In the genomic region with DNA sequence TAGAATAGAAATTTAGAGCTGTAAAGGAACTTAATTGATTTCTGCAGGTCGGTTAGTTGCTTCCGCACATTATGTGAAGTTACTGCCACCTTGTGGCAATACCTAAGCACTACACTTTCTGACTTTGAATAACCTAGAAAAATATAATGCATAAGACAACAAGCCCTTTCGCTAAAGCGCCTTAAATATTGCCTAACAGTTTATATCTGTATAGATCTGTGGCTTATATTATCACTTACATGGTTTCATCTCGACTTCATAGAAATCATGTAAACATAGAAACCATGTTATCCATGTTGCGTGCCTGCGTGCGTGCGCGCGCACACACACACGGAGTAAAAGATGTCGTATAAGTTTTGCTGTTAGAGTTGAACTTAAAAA, we compare ENCODE assay signal across 8 cellular contexts. TPM values are rescaled to one million over a fixed set of nuclear protein-coding genes. Genes with fewer than 3 reads are reported as not detected.
DNase-seq lines count a peak whose midpoint lies in the region; ATAC-seq, FAIRE-seq and TF ChIP-seq lines count a peak whose summit lies in the region.

No MANE protein-coding gene starts in this region.

- no peaks in the 10 kb centered on the region for H3K9me3 ChIP-seq in mucosa of descending colon

- no peaks in the 10 kb centered on the region for H3K4me1 ChIP-seq in mucosa of descending colon (ENCODE audit: low read depth)

- FAIRE-seq in TTC549 (lab: Jason Lieb, UNC) (peak; percentile 95), urothelium cell line (lab: Jason Lieb, UNC) (no peak)

- ATAC-seq in GM21528 (IDR thresholded peaks at IDR 0.05; ENCODE audit: low FRiP score, unreplicated experiment) (peak; percentile 63), mucosa of descending colon (peak; percentile 80)

- peak; percentile 78 for DNase-seq in DMS 273 (lab: John Stamatoyannopoulos, UW; ENCODE audit: unreplicated experiment)
- DNase-seq in NCI-H2029 (lab: John Stamatoyannopoulos, UW), result peak; percentile 68
- DNase-seq in epithelial cell of esophagus (ENCODE audit: low read depth), result peak; percentile 68
- DNase-seq in mucosa of descending colon, result peak in 2 of 3 donors; percentile 43 to 72
- peak; percentile 33 for DNase-seq in urothelium cell line (ENCODE audit: low spot score)
- no peak for DNase-seq in HPDE6-E6E7 (ENCODE audit: extremely low spot score)

- intact Hi-C loops in mucosa of descending colon (cut with DNase I, micrococcal nuclease), result loop anchor here in 1 of 2 donors (10.0 kb wide), 1 partner anchor 794 kb away; no protein-coding TSS in a partner anchor

- H3K36me3 ChIP-seq in mucosa of descending colon (ENCODE audit: low read depth), result no peaks in the 10 kb centered on the region

- TF ChIP-seq CTCF in epithelial cell of esophagus (IDR thresholded peaks at IDR 0.05; ENCODE audit: insufficient read depth, low read depth, low read length, missing control alignments), result peak; percentile 78
- peak; percentile 67 for TF ChIP-seq CTCF in mucosa of descending colon (IDR thresholded peaks at IDR 0.05)

- H3K4me3 ChIP-seq in epithelial cell of esophagus (ENCODE audit: low read length), result peak overlapping the region; percentile 37
- H3K4me3 ChIP-seq in mucosa of descending colon, result no peak overlapping the region

RNA-seq across cellular contexts. Expression of a gene that starts 10.9 kb away (rescaled TPM):
- total RNA-seq in mucosa of descending colon, result 10 to 100 TPM; 14.4 to 37.9 (median 36.6) TPM
